In genomic region chr18:62786689-62787088, GRCh38 we compare ENCODE assay signal across 17 cellular contexts.
DNase-seq lines count a peak whose midpoint lies in the region; ATAC-seq and TF ChIP-seq lines count a peak whose summit lies in the region.
"Had no signal": no experiment of that assay in that cellular context is flagged by ENCODE, and none has a peak within 500 bp of the region (broad histone marks: within the 10 kb centered on the region; RNA-seq: fewer than 3 reads in every experiment).

No MANE protein-coding gene starts in this region.

- H3K36me3 ChIP-seq in GM23338 (ENCODE audit: insufficient read depth), result no peaks in the 10 kb centered on the region

- H3K27me3 ChIP-seq in GM23338 (ENCODE audit: insufficient read depth), result no peaks in the 10 kb centered on the region
- no peaks in the 10 kb centered on the region for H3K27me3 ChIP-seq in dorsolateral prefrontal cortex

- H3K27ac ChIP-seq in GM23338 (ENCODE audit: low read depth), result 0 out of 2 replicates have a peak overlapping the region, but pooled peaks have one; percentile 61
- peak overlapping the region in 52 of 59 donors; percentile 42 to 97 (median 90) for H3K27ac ChIP-seq in dorsolateral prefrontal cortex
- H3K27ac ChIP-seq in temporal lobe (ENCODE audit: low read depth, low read length), result peak overlapping the region; percentile 82

- peak overlapping the region; percentile 62 for H3K4me2 ChIP-seq in GM23338

- TF ChIP-seq CTCF in GM23338 (conservative IDR thresholded peaks at IDR 0.05; ENCODE audit: low read depth in 2 of 2), result no peak
- no peak for TF ChIP-seq CTCF in dorsolateral prefrontal cortex (IDR thresholded peaks at IDR 0.05 in 54 of 56, conservative IDR thresholded peaks at IDR 0.05 in 2 of 56; ENCODE audit: low read depth in 1 of 56, partially characterized antibody in 56 of 56)

- H3K79me2 ChIP-seq in GM23338 (replicated peaks; ENCODE audit: insufficient read depth), result peaks cover 100% of the 10 kb centered on the region

- peaks cover 6% of the 10 kb centered on the region for H3K27me3 Mint-ChIP-seq in GM23338 (ENCODE audit: insufficient read depth, low read depth, poor library complexity)
- H3K27me3 Mint-ChIP-seq: CD4-positive, alpha-beta memory T cell had no signal

- no peak for DNase-seq in GM23338 (ENCODE audit: low spot score)
- DNase-seq in NCI-H69 (lab: John Stamatoyannopoulos, UW), result peak; percentile 25
- no peak for DNase-seq in dorsolateral prefrontal cortex
- no peak for DNase-seq in A172 (ENCODE audit: low spot score)
- DNase-seq in germinal center (ENCODE audit: low spot score), result no peak
- no peak for DNase-seq in activated CD4-positive, alpha-beta T cell treated with anti-CD3 and anti-CD28 coated beads, Interleukin-2, amount 50 U/mL, for 48 hours
- DNase-seq: 8988T; C1 segment of cervical spinal cord; Calu3; CD4-positive, alpha-beta memory T cell; COR-L47; DMS53; DMS79 treated with DMSO at 0.1 percent for 48 hours; GF-D8; H7; HCEC 1CT had no signal

- H3F3A ChIP-seq in GM23338 (replicated peaks; ENCODE audit: low read depth), result no peaks in the 10 kb centered on the region

- H3K36me3 Mint-ChIP-seq in GM23338 (ENCODE audit: low read depth), result no peaks in the 10 kb centered on the region
- H3K36me3 Mint-ChIP-seq: CD4-positive, alpha-beta memory T cell had no signal

- no peak overlapping the region for H3K4me3 ChIP-seq in GM23338
- peak overlapping the region in 4 of 59 donors; percentile 1 to 54 (median 47) for H3K4me3 ChIP-seq in dorsolateral prefrontal cortex

- H3K9me2 ChIP-seq in GM23338 (ENCODE audit: insufficient read depth), result no peaks in the 10 kb centered on the region

- H3K4me1 ChIP-seq in GM23338 (ENCODE audit: insufficient read depth), result peaks cover 90% of the 10 kb centered on the region

- H4K20me1 ChIP-seq in GM23338 (replicated peaks; ENCODE audit: insufficient read depth), result peaks cover 11% of the 10 kb centered on the region

- H3K4me1 Mint-ChIP-seq in GM23338, result peaks cover 91% of the 10 kb centered on the region

- ATAC-seq in GM23338, result no peak

- no peaks in the 10 kb centered on the region for H3K9me3 Mint-ChIP-seq in GM23338
- H3K9me3 Mint-ChIP-seq: CD4-positive, alpha-beta memory T cell had no signal

- intact Hi-C loops in dorsolateral prefrontal cortex (cut with DNase I), result no loop called here

- no peak overlapping the region for H3K27ac Mint-ChIP-seq in GM23338
- H3K27ac Mint-ChIP-seq: CD4-positive, alpha-beta memory T cell had no signal

- H2AFZ ChIP-seq in GM23338, result no peak overlapping the region

- H3K4me3 Mint-ChIP-seq in GM23338, result no peak overlapping the region
- H3K4me3 Mint-ChIP-seq: CD4-positive, alpha-beta memory T cell had no signal

TF ChIP-seq in GM23338, 12 proteins besides CTCF, POLR2A, EP300 and RAD21 (continues in another document):
- TF ChIP-seq JUNB (IDR thresholded peaks at IDR 0.05; ENCODE audit: unreplicated experiment) (no peak), EZH2phosphoT487 (IDR thresholded peaks at IDR 0.05; ENCODE audit: unreplicated experiment) (no peak), NANOG (IDR thresholded peaks at IDR 0.05; ENCODE audit: borderline replicate concordance) (no peak), ETS1 (IDR thresholded peaks at IDR 0.05) (no peak), REST (IDR thresholded peaks at IDR 0.05; ENCODE audit: unreplicated experiment) (no peak), EZH2 (IDR thresholded peaks at IDR 0.05; ENCODE audit: low read depth, unreplicated experiment) (no peak), ZNF462 (CRISPR knock-in tag; IDR thresholded peaks at IDR 0.05) (no peak), STAT1 (IDR thresholded peaks at IDR 0.05; ENCODE audit: unreplicated experiment) (no peak), POLR2AphosphoS5 (IDR thresholded peaks at IDR 0.05; ENCODE audit: low read depth) (no peak)
